Comparison of ENCODE assay signal across 8 cellular contexts in the genomic region with DNA sequence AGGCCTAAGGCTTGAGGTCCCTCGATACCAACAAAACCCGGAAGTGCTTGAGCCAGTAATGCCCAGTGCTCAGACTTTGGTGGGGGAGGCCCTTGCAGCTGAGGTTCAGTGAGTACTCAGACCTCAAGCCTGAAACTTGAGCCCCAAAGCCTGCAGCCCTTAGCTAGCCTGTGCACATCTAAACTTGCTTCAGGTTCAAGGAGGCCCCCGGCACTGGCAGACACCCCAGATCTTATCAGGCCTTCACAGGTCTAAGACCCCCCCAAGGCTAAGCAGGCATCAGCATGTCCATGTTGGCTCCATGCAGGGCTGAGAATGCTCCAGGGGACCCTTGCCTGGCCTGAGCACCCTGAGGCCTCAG. TPM values are rescaled to one million over a fixed set of nuclear protein-coding genes. Genes with fewer than 3 reads are reported as not detected.
DNase-seq lines count a peak whose midpoint lies in the region; ATAC-seq, FAIRE-seq and TF ChIP-seq lines count a peak whose summit lies in the region.

No MANE protein-coding gene starts in this region.

- POLR2A ChIA-PET in A549 (lab: Yijun Ruan, JAX) (interaction anchor here (1.0 kb wide), 1 partner anchor 67 kb away, joined by 3 read pairs; a partner anchor contains a TSS), HEK293 (lab: Yijun Ruan, JAX) (interaction anchor here (0.6 to 4.2 kb wide), 6 partner anchors 20 to 121 kb away, joined by 3 to 34 read pairs (median 5); a partner anchor contains a TSS)

- no peak for TF ChIP-seq POLR2A in A549 (IDR thresholded peaks at IDR 0.05; ENCODE audit: low read length)

- intact Hi-C loops in ascending aorta (cut with DNase I) = loop anchor here (2.0 kb wide), 1 partner anchor 21 kb away; no protein-coding TSS in a partner anchor

- 38% methylated on average over 3 of the region's 3 CpGs for WGBS in A549 (ENCODE audit: missing lambda C conversion rate)
- WGBS in mesodermal cell (ENCODE audit: insufficient coverage in 2 of 2), 2 experiments = 59 to 75% methylated on average over 3 of the region's 3 CpGs

- no peak overlapping the region for H3K4me3 ChIP-seq in A549
- no peak overlapping the region for H3K4me3 ChIP-seq in HEK293 (ENCODE audit: low read depth, low read length)
- H3K4me3 ChIP-seq in ascending aorta = peak overlapping the region; percentile 47 to 94
- no peak overlapping the region for H3K4me3 ChIP-seq in mesodermal cell (ENCODE audit: extremely low read depth, insufficient read depth, low read length, poor library complexity, severe bottlenecking)

- ATAC-seq in A549 = no peak
- no peak for ATAC-seq in GM21619 (IDR thresholded peaks at IDR 0.05; ENCODE audit: unreplicated experiment)

- CTCF ChIA-PET in A549 (lab: Yijun Ruan, JAX) = interaction anchor here (1.3 to 3.4 kb wide), 5 partner anchors 12 to 665 kb away, joined by 3 to 17 read pairs (median 3); no protein-coding TSS in a partner anchor
- CTCF ChIA-PET in HEK293 (lab: Yijun Ruan, JAX) = interaction anchor here (3.0 to 3.8 kb wide), 5 partner anchors 34 to 99 kb away, joined by 13 to 80 read pairs (median 36); a partner anchor contains a TSS

- TF ChIP-seq RAD21 in A549 (conservative IDR thresholded peaks at IDR 0.05 in 1 of 2, IDR thresholded peaks at IDR 0.05 in 1 of 2) = no peak

- H3K36me3 ChIP-seq in HEK293 (ENCODE audit: control insufficient read depth in 2 of 2, insufficient read depth in 1 of 2, low read length in 2 of 2) (peaks cover 0 to 45% of the 10 kb centered on the region in 2 experiments; a peak in 1 of 3 replicates), ascending aorta (peaks cover 52 to 53% of the 10 kb centered on the region in 2 donors), mesodermal cell (ENCODE audit: control insufficient read depth, insufficient read depth, low read length) (peaks cover 38% of the 10 kb centered on the region)

- no peak for FAIRE-seq in A549 (lab: Jason Lieb, UNC)

- H3K4me2 ChIP-seq in A549 = peak overlapping the region; percentile 74

- TF ChIP-seq CTCF in A549 (IDR thresholded peaks at IDR 0.05) = no peak
- TF ChIP-seq CTCF in HEK293 (tag by site-specific recombination; IDR thresholded peaks at IDR 0.05) = no peak
- TF ChIP-seq CTCF in ascending aorta (IDR thresholded peaks at IDR 0.05) = no peak

- TF ChIP-seq EP300 in A549 (IDR thresholded peaks at IDR 0.05) = no peak

- DNase-seq in A549 (ENCODE audit: low read depth in 1 of 2, low spot score in 1 of 2) (no peak), ascending aorta (ENCODE audit: low spot score in 2 of 2) (no peak), cortex of kidney (lab: John Stamatoyannopoulos, UW) (no peak), NCI-H226 (no peak)
- DNase-seq in activated effector memory CD4-positive, alpha-beta T cell treated with Interleukin-2 at 50 U/mL for 16 hours = no peak

- no peaks in the 10 kb centered on the region for H3K9me3 ChIP-seq in A549
- H3K9me3 ChIP-seq in HEK293 (ENCODE audit: control insufficient read depth, insufficient read depth, low read depth, low read length) = no peaks in the 10 kb centered on the region
- no peaks in the 10 kb centered on the region for H3K9me3 ChIP-seq in ascending aorta
- no peaks in the 10 kb centered on the region for H3K9me3 ChIP-seq in mesodermal cell (ENCODE audit: control insufficient read depth, low read length)

- H3K27ac ChIP-seq in A549 (peak overlapping the region; percentile 44 to 57; a peak in 4 of 6 replicates), HEK293 (ENCODE audit: extremely low read depth, low read depth, low read length) (no peak overlapping the region), ascending aorta (peak overlapping the region; percentile 94 to 96), mesodermal cell (ENCODE audit: low read depth, low read length, severe bottlenecking) (peak overlapping the region; percentile 29)

- no peaks in the 10 kb centered on the region for H3K27me3 ChIP-seq in ascending aorta

- H3K4me1 ChIP-seq in A549 (peaks cover 37% of the 10 kb centered on the region), HEK293 (ENCODE audit: control insufficient read depth, insufficient read depth, low read length) (no peaks in the 10 kb centered on the region; the same call in 1 of the 2 replicates), ascending aorta (peaks cover 19 to 33% of the 10 kb centered on the region in 2 donors), mesodermal cell (ENCODE audit: control insufficient read depth, insufficient read depth, low read length, poor library complexity, severe bottlenecking) (peaks cover 25% of the 10 kb centered on the region)

TF ChIP-seq in A549, 52 proteins besides CTCF, POLR2A, EP300 and RAD21 (continues in another document):
- TF ChIP-seq CHD2 (IDR thresholded peaks at IDR 0.05; ENCODE audit: low read length, partially characterized antibody) = no peak
- TF ChIP-seq JUNB (IDR thresholded peaks at IDR 0.05) = no peak
- no peak for TF ChIP-seq SMC3 (IDR thresholded peaks at IDR 0.05)
- TF ChIP-seq RNF2 (IDR thresholded peaks at IDR 0.05; ENCODE audit: borderline replicate concordance, low read depth) = no peak
- TF ChIP-seq, protein P1, sequence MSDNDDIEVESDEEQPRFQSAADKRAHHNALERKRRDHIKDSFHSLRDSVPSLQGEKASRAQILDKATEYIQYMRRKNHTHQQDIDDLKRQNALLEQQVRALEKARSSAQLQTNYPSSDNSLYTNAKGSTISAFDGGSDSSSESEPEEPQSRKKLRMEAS (IDR thresholded peaks at IDR 0.05) = no peak
- TF ChIP-seq HOXB13 (CRISPR knock-in tag; IDR thresholded peaks at IDR 0.05; ENCODE audit: low read depth) = no peak
- TF ChIP-seq MAFK (IDR thresholded peaks at IDR 0.05; ENCODE audit: partially characterized antibody) = no peak

TF ChIP-seq in HEK293, 187 proteins besides CTCF, POLR2A, EP300 and RAD21:
- TF ChIP-seq GLIS1 (tag by site-specific recombination; IDR thresholded peaks at IDR 0.05) (peak; percentile 39; the same call in 1 of the 2 replicates), ZNF701 (tag by site-specific recombination; IDR thresholded peaks at IDR 0.05) (no peak), ZNF335 (tag by site-specific recombination; conservative IDR thresholded peaks at IDR 0.05) (peak; percentile 23; the same call in 1 of the 2 replicates)

RNA-seq across cellular contexts. Expression of a gene that starts 1.0 kb away (rescaled TPM):
- polyA plus RNA-seq in A549 (2011; rRNA removed) = 11.3 and 12.2 TPM in 2 replicates
- polyA plus RNA-seq in A549 (2012; cell fraction: cytosol; rRNA removed) = 15.9 and 17.8 TPM in 2 replicates
- polyA plus RNA-seq in A549 (2012; cell fraction: nucleus; rRNA removed) = 32.2 and 52.9 TPM in 2 replicates
- 4.7 to 6.6 TPM (median 5.5 TPM) in 3 replicates for polyA plus RNA-seq in A549 (2017; fragmentation: RNase III; extraction: RNeasy Plus Mini Kit Qiagen cat#74134 plus additional on column Dnase treatment)
- polyA minus RNA-seq in A549 (2011; rRNA and poly(A)+ RNA removed) = 6.0 and 9.2 TPM in 2 replicates
- 55.9 TPM for total RNA-seq in ascending aorta
- 14.2 TPM for polyA plus RNA-seq in mesodermal cell (2013, experiment 1 of 2)
- 9.1 TPM for polyA plus RNA-seq in mesodermal cell (2013, experiment 2 of 2)

RNA-seq across cellular contexts. Expression of a gene that starts 23.6 kb away (rescaled TPM):
- not detected in 2 replicates for polyA plus RNA-seq in A549 (2011; rRNA removed)
- polyA plus RNA-seq in A549 (2012; cell fraction: cytosol; rRNA removed) = 0.03 and 0.09 TPM in 2 replicates
- polyA plus RNA-seq in A549 (2012; cell fraction: nucleus; rRNA removed) = 0.47 and 0.49 TPM in 2 replicates
- polyA plus RNA-seq in A549 (2017; fragmentation: RNase III; extraction: RNeasy Plus Mini Kit Qiagen cat#74134 plus additional on column Dnase treatment) = not detected in 3 replicates
- not detected in 2 replicates for polyA minus RNA-seq in A549 (2011; rRNA and poly(A)+ RNA removed)
- total RNA-seq in ascending aorta = not detected
- polyA plus RNA-seq in mesodermal cell (2013, experiment 1 of 2) = not detected
- polyA plus RNA-seq in mesodermal cell (2013, experiment 2 of 2) = not detected

RNA-seq across cellular contexts. Expression of a gene that starts 36.4 kb away (rescaled TPM):
- polyA plus RNA-seq in A549 (2011; rRNA removed) = 5.4 and 5.8 TPM in 2 replicates
- 8.2 and 11.8 TPM in 2 replicates for polyA plus RNA-seq in A549 (2012; cell fraction: cytosol; rRNA removed)
- polyA plus RNA-seq in A549 (2012; cell fraction: nucleus; rRNA removed) = 26.1 and 26.3 TPM in 2 replicates
- polyA plus RNA-seq in A549 (2017; fragmentation: RNase III; extraction: RNeasy Plus Mini Kit Qiagen cat#74134 plus additional on column Dnase treatment) = 6.8 to 9.0 TPM (median 8.7 TPM) in 3 replicates
- polyA minus RNA-seq in A549 (2011; rRNA and poly(A)+ RNA removed) = 6.1 and 9.3 TPM in 2 replicates
- total RNA-seq in ascending aorta = 107 TPM
- polyA plus RNA-seq in mesodermal cell (2013, experiment 1 of 2) = 15.8 TPM
- 13.3 TPM for polyA plus RNA-seq in mesodermal cell (2013, experiment 2 of 2)

RNA-seq across cellular contexts. Expression of a gene that starts 43.7 kb away (rescaled TPM):
- polyA plus RNA-seq in A549 (2011; rRNA removed) (54.5 and 64.7 TPM in 2 replicates), A549 (2017; fragmentation: RNase III; extraction: RNeasy Plus Mini Kit Qiagen cat#74134 plus additional on column Dnase treatment) (40.7 to 49.3 TPM (median 44.3 TPM) in 3 replicates)
- polyA plus RNA-seq in A549 (2012; cell fraction: cytosol; rRNA removed) = 53.0 and 70.6 TPM in 2 replicates
- polyA plus RNA-seq in A549 (2012; cell fraction: nucleus; rRNA removed) = 279 and 384 TPM in 2 replicates
- 62.7 and 126 TPM in 2 replicates for polyA minus RNA-seq in A549 (2011; rRNA and poly(A)+ RNA removed)
- total RNA-seq in ascending aorta = not detected
- 1.5 TPM for polyA plus RNA-seq in mesodermal cell (2013, experiment 1 of 2)
- 0.61 TPM for polyA plus RNA-seq in mesodermal cell (2013, experiment 2 of 2)

Comparison
In these comparisons a context has a peak if more than half of its experiments do, and no peak if none do; other contexts are left out.
1. H3K4me3 ChIP-seq: peak in ascending aorta (2 of 2); none in A549 (single experiment), HEK293 (single experiment) and mesodermal cell (single experiment).